Comparison of ENCODE assay signal across 8 cellular contexts in the genomic region with DNA sequence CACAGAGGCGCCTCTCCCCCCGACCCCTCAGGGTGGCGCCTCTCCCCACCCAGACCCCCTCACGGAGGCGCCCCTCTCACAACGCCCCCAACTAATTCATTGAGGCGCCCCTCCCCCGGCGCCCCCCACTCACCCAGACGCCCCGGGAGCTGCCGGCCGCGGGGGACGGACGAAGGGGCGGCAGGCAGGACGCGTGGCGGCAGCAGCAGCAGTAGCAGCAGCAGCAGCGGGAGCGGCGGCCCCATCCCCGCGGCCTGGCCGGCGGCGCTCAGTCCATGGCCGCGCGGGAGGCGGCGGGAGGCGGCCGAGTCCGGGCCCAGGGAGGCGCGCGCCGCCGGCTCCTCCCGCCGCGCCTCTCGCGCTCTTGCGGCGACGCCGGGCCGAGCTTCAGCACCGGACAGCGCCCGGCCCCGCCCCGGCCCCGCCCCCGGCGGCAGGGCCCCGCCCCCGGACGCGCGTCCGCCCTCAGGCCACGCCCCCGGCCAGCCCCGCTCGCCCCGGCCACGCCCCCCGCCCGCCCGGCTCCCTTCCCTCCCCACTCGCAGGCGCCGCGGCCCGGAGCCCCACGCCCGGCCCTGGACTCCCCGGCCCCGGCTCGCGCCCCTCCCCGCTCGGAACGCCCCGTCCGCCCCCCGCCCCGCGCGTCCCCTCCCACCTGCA. TPM values are rescaled to one million over a fixed set of nuclear protein-coding genes. Genes with fewer than 3 reads are reported as not detected.
DNase-seq lines count a peak whose midpoint lies in the region; ATAC-seq, FAIRE-seq and TF ChIP-seq lines count a peak whose summit lies in the region.

A gene (minus strand): TSS at position 399 of the 660 bp plus-strand sequence.

- H3K9me3 Mint-ChIP-seq in immature natural killer cell = peaks cover 0 to 7% (median 0%) of the 10 kb centered on the region in 6 donors

- peak; percentile 47 to 58 for DNase-seq in A549 (ENCODE audit: low read depth in 1 of 2, low spot score in 1 of 2)
- DNase-seq in MG63 = peak; percentile 40
- peak; percentile 17 to 69 for DNase-seq in breast epithelium (ENCODE audit: low spot score in 2 of 2)
- DNase-seq in immature natural killer cell = peak; percentile 41 to 52 (median 49)
- DNase-seq in stimulated activated CD4-positive, alpha-beta T cell treated with anti-CD3 and anti-CD28 coated beads, Interleukin-1b, Interleukin-23, amount 100 ng/mL, for 1 hour (ENCODE audit: low read depth in 2 of 2) = peak; percentile 17 to 51

- TF ChIP-seq CTCF in A549 (IDR thresholded peaks at IDR 0.05) (no peak), VCaP (conservative IDR thresholded peaks at IDR 0.05) (no peak), breast epithelium (IDR thresholded peaks at IDR 0.05) (no peak)

- H3K4me3 ChIP-seq in A549 (peak within 1 kb of the TSS; percentile 47), MG63 (no peak within 1 kb of the TSS), breast epithelium (peak within 1 kb of the TSS; percentile 18 to 64 (median 48))

- H3K36me3 Mint-ChIP-seq in immature natural killer cell = no peaks in the 10 kb centered on the region

- TF ChIP-seq POLR2A in A549 (IDR thresholded peaks at IDR 0.05; ENCODE audit: low read length) = no peak
- no peak for TF ChIP-seq POLR2A in breast epithelium (IDR thresholded peaks at IDR 0.05)

- no peak for FAIRE-seq in A549 (lab: Jason Lieb, UNC)

- H3K4me1 ChIP-seq in A549 (peaks cover 7% of the 10 kb centered on the region; the same call in 1 of the 3 replicates), breast epithelium (peaks cover 0 to 12% of the 10 kb centered on the region in 2 donors)

- H3K27me3 Mint-ChIP-seq in immature natural killer cell (ENCODE audit: low read depth in 3 of 3) = peaks cover 17 to 32% (median 26%) of the 10 kb centered on the region in 3 donors

- intact Hi-C loops in breast epithelium (cut with DNase I; ENCODE audit: low total_unique reads) = no loop called here

- H3K9me3 ChIP-seq in A549 = no peaks in the 10 kb centered on the region
- H3K9me3 ChIP-seq in MG63 = no peaks in the 10 kb centered on the region
- H3K9me3 ChIP-seq in breast epithelium = no peaks in the 10 kb centered on the region

- ATAC-seq in A549 (peak; percentile 66 to 68), GM19043 (IDR thresholded peaks at IDR 0.05; ENCODE audit: low read depth, unreplicated experiment) (peak; percentile 78), HG02884 (IDR thresholded peaks at IDR 0.05; ENCODE audit: unreplicated experiment) (no peak)

- no peaks in the 10 kb centered on the region for H3K27me3 ChIP-seq in MG63
- H3K27me3 ChIP-seq in breast epithelium = peaks cover 11 to 35% of the 10 kb centered on the region in 2 donors

- H3K4me3 Mint-ChIP-seq in immature natural killer cell = peak within 1 kb of the TSS; percentile 30 to 66 (median 35)

- no CpG with 5 or more reads among the region's 94 CpGs for WGBS in A549 (ENCODE audit: missing lambda C conversion rate)

- H3K27ac Mint-ChIP-seq in immature natural killer cell = no peak within 1 kb of the TSS

- H3K36me3 ChIP-seq in MG63 = no peaks in the 10 kb centered on the region
- no peaks in the 10 kb centered on the region for H3K36me3 ChIP-seq in breast epithelium

- no peak within 1 kb of the TSS for H3K27ac ChIP-seq in A549
- peak within 1 kb of the TSS; percentile 90 for H3K27ac ChIP-seq in VCaP
- no peak within 1 kb of the TSS for H3K27ac ChIP-seq in breast epithelium

- H3K4me1 Mint-ChIP-seq in immature natural killer cell = peaks cover 8 to 16% of the 10 kb centered on the region in 2 donors

- H3K4me2 ChIP-seq in A549 = peak within 1 kb of the TSS; percentile 99

- CTCF ChIA-PET in A549 (lab: Yijun Ruan, JAX) = no interaction called here

- no peak for TF ChIP-seq RAD21 in A549 (conservative IDR thresholded peaks at IDR 0.05 in 1 of 2, IDR thresholded peaks at IDR 0.05 in 1 of 2)

- no peak for TF ChIP-seq EP300 in A549 (IDR thresholded peaks at IDR 0.05)

- POLR2A ChIA-PET in A549 (lab: Yijun Ruan, JAX) = no interaction called here

TF ChIP-seq in A549, 52 proteins besides CTCF, POLR2A, EP300 and RAD21:
- TF ChIP-seq PHF8 (IDR thresholded peaks at IDR 0.05; ENCODE audit: borderline replicate concordance, low read depth) (no peak), ZSCAN20 (CRISPR knock-in tag; IDR thresholded peaks at IDR 0.05) (no peak), HDAC2 (IDR thresholded peaks at IDR 0.05) (no peak), TP53 (CRISPR knock-in tag; IDR thresholded peaks at IDR 0.05) (no peak), SREBF2 (IDR thresholded peaks at IDR 0.05) (no peak)
- TF ChIP-seq, protein P1, sequence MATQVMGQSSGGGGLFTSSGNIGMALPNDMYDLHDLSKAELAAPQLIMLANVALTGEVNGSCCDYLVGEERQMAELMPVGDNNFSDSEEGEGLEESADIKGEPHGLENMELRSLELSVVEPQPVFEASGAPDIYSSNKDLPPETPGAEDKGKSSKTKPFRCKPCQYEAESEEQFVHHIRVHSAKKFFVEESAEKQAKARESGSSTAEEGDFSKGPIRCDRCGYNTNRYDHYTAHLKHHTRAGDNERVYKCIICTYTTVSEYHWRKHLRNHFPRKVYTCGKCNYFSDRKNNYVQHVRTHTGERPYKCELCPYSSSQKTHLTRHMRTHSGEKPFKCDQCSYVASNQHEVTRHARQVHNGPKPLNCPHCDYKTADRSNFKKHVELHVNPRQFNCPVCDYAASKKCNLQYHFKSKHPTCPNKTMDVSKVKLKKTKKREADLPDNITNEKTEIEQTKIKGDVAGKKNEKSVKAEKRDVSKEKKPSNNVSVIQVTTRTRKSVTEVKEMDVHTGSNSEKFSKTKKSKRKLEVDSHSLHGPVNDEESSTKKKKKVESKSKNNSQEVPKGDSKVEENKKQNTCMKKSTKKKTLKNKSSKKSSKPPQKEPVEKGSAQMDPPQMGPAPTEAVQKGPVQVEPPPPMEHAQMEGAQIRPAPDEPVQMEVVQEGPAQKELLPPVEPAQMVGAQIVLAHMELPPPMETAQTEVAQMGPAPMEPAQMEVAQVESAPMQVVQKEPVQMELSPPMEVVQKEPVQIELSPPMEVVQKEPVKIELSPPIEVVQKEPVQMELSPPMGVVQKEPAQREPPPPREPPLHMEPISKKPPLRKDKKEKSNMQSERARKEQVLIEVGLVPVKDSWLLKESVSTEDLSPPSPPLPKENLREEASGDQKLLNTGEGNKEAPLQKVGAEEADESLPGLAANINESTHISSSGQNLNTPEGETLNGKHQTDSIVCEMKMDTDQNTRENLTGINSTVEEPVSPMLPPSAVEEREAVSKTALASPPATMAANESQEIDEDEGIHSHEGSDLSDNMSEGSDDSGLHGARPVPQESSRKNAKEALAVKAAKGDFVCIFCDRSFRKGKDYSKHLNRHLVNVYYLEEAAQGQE (IDR thresholded peaks at IDR 0.05) = 0 out of 2 replicates have a peak, but pooled peaks have one; percentile 28
- TF ChIP-seq, protein P2, sequence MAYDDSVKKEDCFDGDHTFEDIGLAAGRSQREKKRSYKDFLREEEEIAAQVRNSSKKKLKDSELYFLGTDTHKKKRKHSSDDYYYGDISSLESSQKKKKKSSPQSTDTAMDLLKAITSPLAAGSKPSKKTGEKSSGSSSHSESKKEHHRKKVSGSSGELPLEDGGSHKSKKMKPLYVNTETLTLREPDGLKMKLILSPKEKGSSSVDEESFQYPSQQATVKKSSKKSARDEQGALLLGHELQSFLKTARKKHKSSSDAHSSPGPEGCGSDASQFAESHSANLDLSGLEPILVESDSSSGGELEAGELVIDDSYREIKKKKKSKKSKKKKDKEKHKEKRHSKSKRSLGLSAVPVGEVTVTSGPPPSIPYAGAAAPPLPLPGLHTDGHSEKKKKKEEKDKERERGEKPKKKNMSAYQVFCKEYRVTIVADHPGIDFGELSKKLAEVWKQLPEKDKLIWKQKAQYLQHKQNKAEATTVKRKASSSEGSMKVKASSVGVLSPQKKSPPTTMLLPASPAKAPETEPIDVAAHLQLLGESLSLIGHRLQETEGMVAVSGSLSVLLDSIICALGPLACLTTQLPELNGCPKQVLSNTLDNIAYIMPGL (CRISPR knock-in tag; IDR thresholded peaks at IDR 0.05; ENCODE audit: borderline replicate concordance) = no peak

RNA-seq across cellular contexts. Expression of the gene that starts here (rescaled TPM):
- 1.2 and 1.5 TPM in 2 replicates for polyA plus RNA-seq in A549 (2011; rRNA removed)
- 0.78 and 1.2 TPM in 2 replicates for polyA plus RNA-seq in A549 (2012; cell fraction: cytosol; rRNA removed)
- 3.0 TPM in 2 replicates for polyA plus RNA-seq in A549 (2012; cell fraction: nucleus; rRNA removed)
- polyA plus RNA-seq in A549 (2017; fragmentation: RNase III; extraction: RNeasy Plus Mini Kit Qiagen cat#74134 plus additional on column Dnase treatment) = 0.41 to 0.51 TPM (median 0.46 TPM) in 3 replicates
- 1.7 and 2.0 TPM in 2 replicates for polyA minus RNA-seq in A549 (2011; rRNA and poly(A)+ RNA removed)
- 0.16 TPM in 1 of 2 replicates, not detected in the other for total RNA-seq in MG63 (2014; rRNA removed; shearing (Covaris generic); ENCODE audit: low replicate concordance)
- total RNA-seq in breast epithelium = 1 to 10 TPM; 1.6 to 2.2 (median 2.2) TPM
- polyA plus RNA-seq in immature natural killer cell = 1 to 10 TPM; 1.9 to 3.7 (median 2.2) TPM

Comparison
In these comparisons a context has a peak if more than half of its experiments do, and no peak if none do; other contexts are left out.
1. Peak in DNase-seq in MG63; RNA of the gene not detected or under 1 TPM.